Comparison of ENCODE assay signal across 31 cellular contexts in the genomic region with DNA sequence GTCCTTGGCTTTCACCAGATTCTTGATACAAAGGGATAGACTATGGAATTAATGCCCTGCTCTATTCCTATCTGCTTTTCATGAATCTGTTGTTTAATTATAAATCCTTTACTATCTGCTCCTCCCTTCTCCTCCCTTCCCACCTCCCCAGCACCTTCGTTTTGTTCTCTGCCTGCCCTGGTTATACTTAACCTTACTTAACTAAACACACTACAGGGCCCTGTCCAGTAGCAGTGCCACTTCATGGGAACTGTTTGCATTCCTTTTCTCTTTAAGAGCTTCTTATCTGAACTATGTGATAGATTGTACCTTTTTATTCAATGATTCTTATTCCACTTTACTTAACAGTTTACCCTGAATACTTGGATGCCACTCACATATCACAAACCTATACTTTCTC. TPM values are rescaled to one million over a fixed set of nuclear protein-coding genes. Genes with fewer than 3 reads are reported as not detected.
DNase-seq lines count a peak whose midpoint lies in the region; ATAC-seq, FAIRE-seq and TF ChIP-seq lines count a peak whose summit lies in the region.
"Had no signal": no experiment of that assay in that cellular context is flagged by ENCODE, and none has a peak within 500 bp of the region (broad histone marks: within the 10 kb centered on the region; RNA-seq: fewer than 3 reads in every experiment).

No MANE protein-coding gene starts in this region.

- intact Hi-C loops in heart left ventricle (cut with DNase I) (no loop called here), heart right ventricle (cut with DNase I) (no loop called here), right lobe of liver (cut with DNase I) (no loop called here)

- no peak for DNase-seq in heart left ventricle
- DNase-seq in right atrium auricular region (ENCODE audit: low spot score), result no peak
- no peak for DNase-seq in heart right ventricle
- DNase-seq in small intestine, result peak; percentile 54
- DNase-seq in stimulated activated CD4-positive, alpha-beta T cell treated with anti-CD3 and anti-CD28 coated beads, Interleukin-12 subunit alpha, Interleukin-12 subunit beta, amount 100 ng/mL, for 4 hours, result no peak
- no peak for DNase-seq in right lobe of liver
- no peak for DNase-seq in C1 segment of cervical spinal cord (lab: John Stamatoyannopoulos, UW)
- DNase-seq: activated CD4-positive, alpha-beta memory T cell treated with anti-CD3 and anti-CD28 coated beads for 36 hours; activated CD8-positive, alpha-beta memory T cell treated with anti-CD3 and anti-CD28 coated beads, Interleukin-2, amount 50 U/mL, for 48 hours; activated naive CD4-positive, alpha-beta T cell treated with anti-CD3 and anti-CD28 coated beads for 36 hours; CD8-positive, alpha-beta T cell; dermis blood vessel endothelial cell; DMS 273 treated with DMSO at 0.1 percent for 48 hours; immature natural killer cell; left cardiac atrium; NCI-H1105; NCI-H187; NCI-H2171; OCI-M1; sigmoid colon; SK-N-SH; substantia nigra had no signal

- WGBS in heart left ventricle, 4 donors, result 31 to 60% (median 48%) methylated on average over 1 of the region's 1 CpG
- WGBS in heart right ventricle, 2 donors, result 59 to 60% methylated on average over 1 of the region's 1 CpG
- WGBS in small intestine, 3 donors, result 8 to 47% (median 42%) methylated on average over 1 of the region's 1 CpG
- WGBS in right lobe of liver (ENCODE audit: insufficient coverage, low coverage, low lambda C conversion rate, missing lambda C conversion rate), result 20% methylated on average over 1 of the region's 1 CpG

- no peaks in the 10 kb centered on the region for H3K36me3 ChIP-seq in heart left ventricle
- no peaks in the 10 kb centered on the region for H3K36me3 ChIP-seq in right atrium auricular region
- no peaks in the 10 kb centered on the region for H3K36me3 ChIP-seq in heart right ventricle
- no peaks in the 10 kb centered on the region for H3K36me3 ChIP-seq in small intestine (ENCODE audit: control insufficient read depth in 2 of 2, insufficient read depth in 2 of 2, low read length in 2 of 2)
- H3K36me3 ChIP-seq in right lobe of liver, result no peaks in the 10 kb centered on the region
- H3K36me3 ChIP-seq: gastroesophageal sphincter, neutrophil, sigmoid colon had no signal

- FAIRE-seq in small intestine (lab: Jason Lieb, UNC), result no peak
- FAIRE-seq: H1, K562, TTC549, urothelium cell line had no signal

- H3K4me1 ChIP-seq in heart left ventricle (peaks cover 0 to 19% (median 5%) of the 10 kb centered on the region in 12 donors), right atrium auricular region (peaks cover 0 to 13% of the 10 kb centered on the region in 2 donors), heart right ventricle (peaks cover 0 to 24% (median 7%) of the 10 kb centered on the region in 9 donors), small intestine (ENCODE audit: control insufficient read depth in 2 of 2, insufficient read depth in 1 of 2, low read depth in 1 of 2, low read length in 1 of 2) (peaks cover 0 to 6% of the 10 kb centered on the region in 2 donors), right lobe of liver (no peaks in the 10 kb centered on the region)

- ATAC-seq in heart left ventricle, result peak in 3 of 4 donors; percentile 57 to 73 (median 71)
- ATAC-seq in heart right ventricle, result peak in 5 of 8 donors; percentile 28 to 67 (median 55)
- no peak for ATAC-seq in HG03342 (IDR thresholded peaks at IDR 0.05; ENCODE audit: unreplicated experiment)
- no peak for ATAC-seq in right lobe of liver
- ATAC-seq: activated CD4-positive, CD25-positive, alpha-beta regulatory T cell treated with anti-CD3 and anti-CD28 coated beads, Interleukin-2, amount 50 U/mL, for 24 hours; gastroesophageal sphincter; K562; stimulated activated effector memory CD8-positive, alpha-beta T cell treated with anti-CD3 and anti-CD28 coated beads, Interleukin-12 subunit alpha, Interleukin-12 subunit beta, amount 100 ng/mL, for 72 hours had no signal

- no peak for TF ChIP-seq POLR2A in heart left ventricle (IDR thresholded peaks at IDR 0.05)
- no peak for TF ChIP-seq POLR2A in right lobe of liver (IDR thresholded peaks at IDR 0.05)

- H3K27me3 ChIP-seq in heart left ventricle, result no peaks in the 10 kb centered on the region
- H3K27me3 ChIP-seq in right atrium auricular region, result no peaks in the 10 kb centered on the region
- peaks cover 0 to 6% (median 0%) of the 10 kb centered on the region in 7 donors for H3K27me3 ChIP-seq in heart right ventricle
- H3K27me3 ChIP-seq in small intestine (ENCODE audit: control insufficient read depth in 2 of 2, insufficient read depth in 2 of 2, low read length in 2 of 2), result no peaks in the 10 kb centered on the region
- no peaks in the 10 kb centered on the region for H3K27me3 ChIP-seq in right lobe of liver
- H3K27me3 ChIP-seq: neutrophil, sigmoid colon had no signal

- TF ChIP-seq CTCF in heart left ventricle (IDR thresholded peaks at IDR 0.05) (no peak), right atrium auricular region (IDR thresholded peaks at IDR 0.05) (no peak), heart right ventricle (IDR thresholded peaks at IDR 0.05) (no peak), right lobe of liver (IDR thresholded peaks at IDR 0.05) (no peak)

- no peak overlapping the region for H3K4me3 ChIP-seq in heart left ventricle
- peak overlapping the region in 1 of 2 donors; percentile 6 for H3K4me3 ChIP-seq in right atrium auricular region
- peak overlapping the region in 1 of 10 donors; percentile 10 for H3K4me3 ChIP-seq in heart right ventricle
- H3K4me3 ChIP-seq in small intestine (ENCODE audit: low read depth in 1 of 2, low read length in 2 of 2), result no peak overlapping the region
- no peak overlapping the region for H3K4me3 ChIP-seq in right lobe of liver
- H3K4me3 ChIP-seq: gastroesophageal sphincter, K562 had no signal

- no peaks in the 10 kb centered on the region for H3K9me3 ChIP-seq in heart left ventricle
- no peaks in the 10 kb centered on the region for H3K9me3 ChIP-seq in right atrium auricular region
- no peaks in the 10 kb centered on the region for H3K9me3 ChIP-seq in heart right ventricle
- H3K9me3 ChIP-seq in small intestine (ENCODE audit: control insufficient read depth, low read depth), result no peaks in the 10 kb centered on the region
- H3K9me3 ChIP-seq in right lobe of liver, result no peaks in the 10 kb centered on the region
- H3K9me3 ChIP-seq: gastroesophageal sphincter, neutrophil, sigmoid colon, SK-N-SH had no signal

- H3K27ac ChIP-seq in heart left ventricle (peak overlapping the region in 2 of 12 donors; percentile 34 to 55), right atrium auricular region (no peak overlapping the region), heart right ventricle (no peak overlapping the region), small intestine (ENCODE audit: low read depth in 1 of 2, low read length in 1 of 2) (no peak overlapping the region), right lobe of liver (no peak overlapping the region)
- H3K27ac ChIP-seq: gastroesophageal sphincter, neutrophil, sigmoid colon had no signal

RNA-seq across cellular contexts. Expression of a gene that starts 0.8 kb away (rescaled TPM):
- total RNA-seq in heart left ventricle (100 to 1,000 TPM in 2 of 9 donors, 10 to 100 TPM in 4, 1 to 10 TPM in 3; 1.5 to 223 (median 11.3) TPM), right atrium auricular region (100 to 1,000 TPM in 1 of 2 donors, 1 to 10 TPM in 1; 7.8 to 203 TPM), heart right ventricle (10 to 100 TPM in 4 of 10 donors, 1 to 10 TPM in 4, under 1 TPM in 2; 0.39 to 90.9 (median 6.1) TPM), right lobe of liver (under 1 TPM in 3 of 6 experiments, not detected in 3; 0.27 to 0.80 (median 0.42) TPM)
- polyA plus RNA-seq in heart left ventricle (10 to 100 TPM; 25.0 to 83.3 TPM), heart right ventricle (10 to 100 TPM; 13.1 to 56.3 TPM), small intestine (100 to 1,000 TPM in 1 of 3 donors, 10 to 100 TPM in 2; 11.9 to 146 (median 83.0) TPM)
- total RNA-seq: H1 had no signal
- polyA plus RNA-seq: H1, K562 had no signal

Comparison
In these comparisons a context has a peak if more than half of its experiments do, and no peak if none do; other contexts are left out.
1. ATAC-seq: peak in heart left ventricle (3 of 4) and heart right ventricle (5 of 8); none in HG03342 (single experiment) and right lobe of liver (0 of 4).